Comparison of ENCODE assay signal across 8 cellular contexts in the genomic region with DNA sequence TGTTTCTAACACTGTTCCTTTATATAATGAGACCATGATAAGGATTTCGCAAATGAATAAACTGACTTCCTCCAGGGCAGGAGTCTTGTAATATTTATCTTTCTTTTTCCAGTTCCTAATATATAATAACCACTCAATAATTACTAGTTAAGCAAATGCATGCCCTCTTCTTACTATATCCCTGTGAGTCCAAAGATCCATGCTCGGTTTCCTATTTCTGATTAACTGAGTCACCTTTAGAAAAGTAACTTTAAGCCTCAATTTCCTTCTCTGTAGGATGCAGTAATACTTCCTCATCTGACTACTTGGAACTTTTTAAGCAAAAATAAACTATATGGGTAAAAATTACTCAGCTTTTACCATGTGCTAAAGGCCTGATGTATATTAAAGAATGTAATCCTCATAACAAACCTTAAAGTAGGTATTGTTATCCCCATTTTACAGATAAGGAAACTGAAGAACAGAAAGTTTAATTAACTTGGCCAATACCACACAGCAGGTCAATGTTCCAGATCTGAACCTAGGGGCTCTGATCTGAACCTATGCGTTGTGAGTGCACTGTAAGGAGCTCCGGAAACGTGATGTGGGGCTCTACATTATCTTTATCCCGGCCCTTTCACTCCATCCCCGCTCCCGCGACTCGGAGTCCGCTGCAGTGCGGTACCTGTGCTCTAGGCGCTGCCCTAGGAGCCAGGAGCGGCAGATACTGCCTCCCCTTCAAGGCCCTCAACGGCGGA. TPM values are rescaled to one million over a fixed set of nuclear protein-coding genes. Genes with fewer than 3 reads are reported as not detected.
DNase-seq lines count a peak whose midpoint lies in the region; ATAC-seq, FAIRE-seq and TF ChIP-seq lines count a peak whose summit lies in the region.

No MANE protein-coding gene starts in this region.

- POLR2A ChIA-PET in OCI-LY7 (lab: Charles Lee) (interaction anchor here (0.6 to 3.6 kb wide), 15 partner anchors 8 to 289 kb away, joined by 3 to 17 read pairs (median 4); partner anchors contain the start of gene ENTPD7), endothelial cell of umbilical vein (lab: Charles Lee) (interaction anchor here (0.6 to 1.0 kb wide), 2 partner anchors 18 to 51 kb away, joined by 3 read pairs; partner anchors contain the start of gene ABCC2)

- H3K27me3 ChIP-seq in endothelial cell of umbilical vein (ENCODE audit: control insufficient read depth in 2 of 2, insufficient read depth in 2 of 2, low read length in 2 of 2) = no peaks in the 10 kb centered on the region
- H3K27me3 ChIP-seq in parathyroid adenoma (ENCODE audit: control insufficient read depth, insufficient read depth, low read length) = no peaks in the 10 kb centered on the region

- H3K9me1 ChIP-seq in endothelial cell of umbilical vein (replicated peaks; ENCODE audit: control insufficient read depth, extremely low read depth, insufficient read depth, low read length) = no peaks in the 10 kb centered on the region

- H3K4me3 ChIP-seq in OCI-LY7 (ENCODE audit: low read depth, low read length, poor library complexity, severe bottlenecking) = peak overlapping the region; percentile 78
- peak overlapping the region; percentile 48 to 90 (median 65) for H3K4me3 ChIP-seq in endothelial cell of umbilical vein (replicated peaks in 1 of 3; ENCODE audit: insufficient read depth in 1 of 3, low read depth in 1 of 3, low read length in 3 of 3)
- H3K4me3 ChIP-seq in parathyroid adenoma (ENCODE audit: low read depth, low read length) = peak overlapping the region; percentile 80

- H3K36me3 ChIP-seq in OCI-LY7 (ENCODE audit: insufficient read depth, low read length) (peaks cover 25% of the 10 kb centered on the region), endothelial cell of umbilical vein (ENCODE audit: control insufficient read depth in 2 of 2, extremely low read depth in 1 of 2, insufficient read depth in 2 of 2, low read length in 2 of 2) (peaks cover 0 to 6% of the 10 kb centered on the region in 2 experiments), parathyroid adenoma (ENCODE audit: control insufficient read depth, insufficient read depth, low read length) (no peaks in the 10 kb centered on the region)

- no peaks in the 10 kb centered on the region for H3K9me3 ChIP-seq in OCI-LY7 (ENCODE audit: low read length)
- H3K9me3 ChIP-seq in endothelial cell of umbilical vein (replicated peaks; ENCODE audit: control insufficient read depth, insufficient read depth, low read length) = no peaks in the 10 kb centered on the region
- no peaks in the 10 kb centered on the region for H3K9me3 ChIP-seq in parathyroid adenoma (ENCODE audit: control insufficient read depth, low read length)

- peak overlapping the region; percentile 77 for H3K9ac ChIP-seq in endothelial cell of umbilical vein (replicated peaks; ENCODE audit: extremely low read depth, insufficient read depth, low read length)
- peak overlapping the region; percentile 51 for H3K9ac ChIP-seq in parathyroid adenoma

- TF ChIP-seq POLR2A in endothelial cell of umbilical vein (IDR thresholded peaks at IDR 0.05; ENCODE audit: low read depth, low read length) = no peak

- H3K4me1 ChIP-seq in OCI-LY7 (ENCODE audit: insufficient read depth, low read length, poor library complexity, severe bottlenecking) = peaks cover 18% of the 10 kb centered on the region
- H3K4me1 ChIP-seq in endothelial cell of umbilical vein (ENCODE audit: control insufficient read depth, extremely low read depth, insufficient read depth, low read length) = peaks cover 15% of the 10 kb centered on the region
- H3K4me1 ChIP-seq in parathyroid adenoma = no peaks in the 10 kb centered on the region

- dilution Hi-C loops in endothelial cell of umbilical vein (cut with MboI; ENCODE audit: extremely low pct_ligation_motif_present, low sequenced_read_pairs) = no loop called here

- DNase-seq in left cardiac atrium (no peak), Right ventricle myocardium inferior (ENCODE audit: missing footprints) (no peak), OCI-LY7 (ENCODE audit: low spot score) (no peak), endothelial cell of umbilical vein (ENCODE audit: low read depth, low spot score) (no peak), NCI-H1092 treated with DMSO at 0.1 percent for 48 hours (lab: John Stamatoyannopoulos, UW) (no peak), NCI-H1417 (lab: John Stamatoyannopoulos, UW) (no peak)

- H3K4me2 ChIP-seq in OCI-LY7 (ENCODE audit: low read length) (peak overlapping the region; percentile 75), endothelial cell of umbilical vein (ENCODE audit: insufficient read depth, low read length) (peak overlapping the region; percentile 77), parathyroid adenoma (ENCODE audit: low read length) (peak overlapping the region; percentile 68)

- H2AFZ ChIP-seq in OCI-LY7 (ENCODE audit: low read length) (peak overlapping the region; percentile 85), endothelial cell of umbilical vein (ENCODE audit: low read depth, low read length) (peak overlapping the region; percentile 87), parathyroid adenoma (peak overlapping the region; percentile 97)

- FAIRE-seq in endothelial cell of umbilical vein (lab: Jason Lieb, UNC) = no peak

- H3K79me2 ChIP-seq in OCI-LY7 (ENCODE audit: insufficient read depth, low read depth, low read length) (peaks cover 38% of the 10 kb centered on the region; the same call in 1 of the 2 replicates), endothelial cell of umbilical vein (ENCODE audit: control insufficient read depth, insufficient read depth, low read length) (peaks cover 16% of the 10 kb centered on the region), parathyroid adenoma (no peaks in the 10 kb centered on the region)

- intact Hi-C loops in left cardiac atrium (cut with DNase I) = no loop called here
- intact Hi-C loops in Right ventricle myocardium inferior (cut with DNase I) = loop anchor here (5.0 kb wide), 2 partner anchors 109 to 299 kb away; partner anchors contain the start of genes GOT1 and SLC25A28
- intact Hi-C loops in OCI-LY7 (cut with micrococcal nuclease; ENCODE audit: unreplicated experiment) = loop anchor here (2.0 to 10.0 kb wide), 5 partner anchors 47 to 297 kb away; partner anchors contain the start of genes ENTPD7, GOT1 and SLC25A28
- intact Hi-C loops in endothelial cell of umbilical vein (cut with micrococcal nuclease) = loop anchor here (1.0 to 5.0 kb wide), 7 partner anchors 48 to 496 kb away; partner anchors contain the start of genes CHUK and ERLIN1

- no peak for TF ChIP-seq CTCF in OCI-LY7 (conservative IDR thresholded peaks at IDR 0.05; ENCODE audit: low read length)
- no peak for TF ChIP-seq CTCF in endothelial cell of umbilical vein (IDR thresholded peaks at IDR 0.05; ENCODE audit: extremely low read depth in 1 of 2, insufficient read depth in 1 of 2, low read depth in 1 of 2, low read length in 2 of 2)
- no peak for TF ChIP-seq CTCF in parathyroid adenoma (IDR thresholded peaks at IDR 0.05)

- peak; percentile 10 to 48 for ATAC-seq in left cardiac atrium
- no peak for ATAC-seq in Right ventricle myocardium inferior
- ATAC-seq in HG03457 (IDR thresholded peaks at IDR 0.05; ENCODE audit: unreplicated experiment) = no peak

- H4K20me1 ChIP-seq in OCI-LY7 (ENCODE audit: insufficient read depth, low read length) (no peaks in the 10 kb centered on the region), endothelial cell of umbilical vein (replicated peaks; ENCODE audit: control insufficient read depth, extremely low read depth, insufficient read depth, low read length) (no peaks in the 10 kb centered on the region)

- no peaks in the 10 kb centered on the region for H3K9me2 ChIP-seq in OCI-LY7 (ENCODE audit: insufficient read depth, low read length)

- BruUV-seq in OCI-LY7 (replicated peaks; lab: Mats Ljungman, UMichigan) (TSS peak; percentile 93), endothelial cell of umbilical vein (replicated peaks; lab: Mats Ljungman, UMichigan) (TSS peak; percentile 90)

- CTCF ChIA-PET in OCI-LY7 (lab: Charles Lee; ENCODE audit: unreplicated experiment) (interaction anchor here (0.8 kb wide), 1 partner anchor 433 kb away, joined by 3 read pairs; no protein-coding TSS in a partner anchor), endothelial cell of umbilical vein (lab: Charles Lee) (interaction anchor here (0.9 to 4.6 kb wide), 15 partner anchors 12 to 314 kb away, joined by 3 to 49 read pairs (median 5); partner anchors contain the start of genes DNMBP and ENTPD7)

- H3K27ac ChIP-seq in OCI-LY7 (ENCODE audit: low read depth, low read length, poor library complexity, severe bottlenecking) (peak overlapping the region; percentile 74), endothelial cell of umbilical vein (ENCODE audit: insufficient read depth, low read depth, low read length) (peak overlapping the region; percentile 53), parathyroid adenoma (peak overlapping the region; percentile 91)

RNA-seq across cellular contexts. Expression of gene COX15, which starts 0.5 kb away (rescaled TPM):
- total RNA-seq in left cardiac atrium (10 to 100 TPM; 22.7 to 23.3 TPM), Right ventricle myocardium inferior (30.1 TPM), OCI-LY7 (2022) (50.3 and 55.2 TPM in 2 replicates), endothelial cell of umbilical vein (31.7 and 34.6 TPM in 2 replicates)
- total RNA-seq in OCI-LY7 (2014; rRNA removed; shearing (Covaris generic)) = 18.5 and 19.6 TPM in 2 replicates
- polyA plus RNA-seq in endothelial cell of umbilical vein = 13.7 and 16.6 TPM in 2 replicates
- polyA plus RNA-seq in endothelial cell of umbilical vein (2011; cell fraction: cytosol; rRNA removed) = 14.2 and 16.5 TPM in 2 replicates
- polyA plus RNA-seq in endothelial cell of umbilical vein (2011; cell fraction: nucleus; rRNA removed) = 21.0 and 24.1 TPM in 2 replicates
- 30.6 and 31.0 TPM in 2 replicates for polyA plus RNA-seq in endothelial cell of umbilical vein (2012)
- 16.9 and 21.4 TPM in 2 replicates for polyA minus RNA-seq in endothelial cell of umbilical vein
- 22.1 TPM for polyA minus RNA-seq in endothelial cell of umbilical vein (2011; cell fraction: cytosol; rRNA and poly(A)+ RNA removed)
- 6.0 and 11.2 TPM in 2 replicates for polyA minus RNA-seq in endothelial cell of umbilical vein (2011; cell fraction: nucleus; rRNA and poly(A)+ RNA removed)

RNA-seq across cellular contexts. Expression of gene CUTC, which starts 0.6 kb away (rescaled TPM):
- 10 to 100 TPM; 18.9 to 23.4 TPM for total RNA-seq in left cardiac atrium
- 37.2 TPM for total RNA-seq in Right ventricle myocardium inferior
- 29.9 and 37.1 TPM in 2 replicates for total RNA-seq in OCI-LY7 (2014; rRNA removed; shearing (Covaris generic))
- 41.6 and 42.9 TPM in 2 replicates for total RNA-seq in OCI-LY7 (2022)
- total RNA-seq in endothelial cell of umbilical vein = 17.7 and 20.4 TPM in 2 replicates
- 14.4 and 23.1 TPM in 2 replicates for polyA plus RNA-seq in endothelial cell of umbilical vein
- polyA plus RNA-seq in endothelial cell of umbilical vein (2011; cell fraction: cytosol; rRNA removed) = 21.8 and 21.9 TPM in 2 replicates
- 18.8 and 27.7 TPM in 2 replicates for polyA plus RNA-seq in endothelial cell of umbilical vein (2011; cell fraction: nucleus; rRNA removed)
- 26.9 and 31.7 TPM in 2 replicates for polyA plus RNA-seq in endothelial cell of umbilical vein (2012)
- polyA minus RNA-seq in endothelial cell of umbilical vein = 24.7 and 28.3 TPM in 2 replicates
- polyA minus RNA-seq in endothelial cell of umbilical vein (2011; cell fraction: cytosol; rRNA and poly(A)+ RNA removed) = 9.8 TPM
- polyA minus RNA-seq in endothelial cell of umbilical vein (2011; cell fraction: nucleus; rRNA and poly(A)+ RNA removed) = 9.6 and 14.4 TPM in 2 replicates

RNA-seq across cellular contexts. Expression of gene ABCC2, which starts 51.0 kb away (rescaled TPM):
- total RNA-seq in left cardiac atrium (under 1 TPM; 0.53 to 0.94 TPM), Right ventricle myocardium inferior (0.05 TPM), OCI-LY7 (2022) (0.59 and 1.2 TPM in 2 replicates), endothelial cell of umbilical vein (1.7 and 3.3 TPM in 2 replicates)
- total RNA-seq in OCI-LY7 (2014; rRNA removed; shearing (Covaris generic)) = 0.38 and 0.85 TPM in 2 replicates
- 1.5 and 1.6 TPM in 2 replicates for polyA plus RNA-seq in endothelial cell of umbilical vein
- polyA plus RNA-seq in endothelial cell of umbilical vein (2011; cell fraction: cytosol; rRNA removed) = 0.52 and 0.75 TPM in 2 replicates
- polyA plus RNA-seq in endothelial cell of umbilical vein (2011; cell fraction: nucleus; rRNA removed) = 8.2 and 9.1 TPM in 2 replicates
- polyA plus RNA-seq in endothelial cell of umbilical vein (2012) = 0.38 and 0.52 TPM in 2 replicates
- polyA minus RNA-seq in endothelial cell of umbilical vein = 3.1 and 9.8 TPM in 2 replicates
- 62.5 TPM for polyA minus RNA-seq in endothelial cell of umbilical vein (2011; cell fraction: cytosol; rRNA and poly(A)+ RNA removed)
- polyA minus RNA-seq in endothelial cell of umbilical vein (2011; cell fraction: nucleus; rRNA and poly(A)+ RNA removed) = 5.3 and 6.7 TPM in 2 replicates

Comparison
In these comparisons a context has a peak if more than half of its experiments do, and no peak if none do; other contexts are left out.
1. ATAC-seq: peak in left cardiac atrium (2 of 2); none in Right ventricle myocardium inferior (single experiment) and HG03457 (single experiment).
2. intact Hi-C loops: an anchor here in Right ventricle myocardium inferior (5.0 kb wide), OCI-LY7 (2.0 to 10.0 kb wide) and endothelial cell of umbilical vein (1.0 to 5.0 kb wide); none called in left cardiac atrium.
3. Peak in every context shown above with its lines, with median percentiles within 50 percentile points of each other: H2AFZ ChIP-seq, H3K27ac ChIP-seq, H3K4me2 ChIP-seq and H3K4me3 ChIP-seq.